Comparison of ENCODE assay signal across 8 cellular contexts in the genomic region with DNA sequence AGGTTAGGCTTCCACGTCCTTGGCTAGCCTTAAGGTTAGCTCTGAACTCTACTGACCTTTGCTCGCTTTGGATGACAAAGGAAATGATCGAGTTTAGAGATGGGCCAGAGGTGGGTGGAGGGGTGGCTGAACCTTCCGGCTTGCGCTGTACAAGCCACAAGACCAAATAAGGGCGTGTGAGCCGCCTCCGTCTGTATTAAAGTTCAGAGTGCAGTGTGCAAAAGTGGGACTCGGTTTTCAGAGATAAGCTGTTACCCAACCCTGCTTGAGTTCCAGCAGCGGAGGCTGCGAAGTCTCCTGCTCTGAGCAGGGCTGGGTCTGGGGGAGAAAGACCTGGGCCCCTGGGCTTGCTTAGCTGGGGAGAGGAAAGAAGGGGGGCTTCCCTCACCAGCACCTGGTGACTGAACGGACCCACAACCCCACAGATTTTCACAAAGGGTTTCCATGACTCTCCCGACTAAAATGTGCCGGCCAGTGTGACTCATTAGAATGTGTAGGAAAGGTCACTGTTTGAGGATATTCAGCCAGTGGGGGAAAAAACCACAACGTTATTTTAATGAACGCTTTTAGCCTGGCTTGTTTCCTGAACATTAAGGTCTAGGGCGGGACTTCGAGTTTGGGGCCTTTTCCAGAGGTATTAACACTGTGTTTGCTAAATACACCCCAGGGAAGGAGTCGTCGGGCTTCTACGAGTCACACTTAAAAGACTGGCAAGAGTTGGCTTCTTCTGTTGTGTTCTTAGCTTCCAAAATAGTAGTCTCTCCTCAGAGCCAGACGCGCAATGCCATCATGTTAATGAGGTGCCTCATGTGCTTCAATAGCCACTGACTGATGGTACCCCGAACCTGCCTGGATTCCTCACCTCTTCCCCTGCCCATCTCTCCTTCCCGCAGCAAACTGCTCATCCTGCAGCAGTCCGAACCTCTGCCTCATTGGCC.
A peak's percentile ranks its signal among the peaks of the same experiment; 100 is the strongest.
DNase-seq lines count a peak whose midpoint lies in the region; ATAC-seq, FAIRE-seq and TF ChIP-seq lines count a peak whose summit lies in the region.

No MANE protein-coding gene starts in this region.

- H3K4me1 ChIP-seq in pancreas: peaks cover 0 to 8% (median 0%) of the 10 kb centered on the region in 3 donors
- peaks cover 0 to 40% (median 34%) of the 10 kb centered on the region in 4 donors for H3K4me1 ChIP-seq in tibial artery

- CTCF ChIA-PET in RWPE1 (lab: Yijun Ruan, JAX): interaction anchor here (0.6 kb wide), 1 partner anchor 423 kb away, joined by 3 read pairs; no protein-coding TSS in a partner anchor

- H3K36me3 ChIP-seq in pancreas: no peaks in the 10 kb centered on the region
- no peaks in the 10 kb centered on the region for H3K36me3 ChIP-seq in tibial artery

- no peaks in the 10 kb centered on the region for H3K9me3 ChIP-seq in pancreas
- no peaks in the 10 kb centered on the region for H3K9me3 ChIP-seq in tibial artery

- peak overlapping the region in 1 of 4 donors; percentile 18 for H3K4me3 ChIP-seq in pancreas
- peak overlapping the region; percentile 27 to 44 for H3K4me3 ChIP-seq in tibial artery

- DNase-seq in SHP77 (lab: John Stamatoyannopoulos, UW) (peak; percentile 56 to 70), SHP77 treated with DMSO at 0.1 percent for 48 hours (lab: John Stamatoyannopoulos, UW) (no peak), RWPE1 (ENCODE audit: low spot score) (peak; percentile 95), globus pallidus (ENCODE audit: low spot score) (peak; percentile 20), pancreas (peak; percentile 49 to 74 (median 55)), tibial artery (peak; percentile 89 to 91)
- peak; percentile 68 for DNase-seq in activated gamma-delta T cell treated with anti-CD3 and anti-CD28 coated beads, Interleukin-2, amount 50 U/mL, for 16 hours (ENCODE audit: low read depth)

- H3K27me3 ChIP-seq in pancreas: no peaks in the 10 kb centered on the region
- no peaks in the 10 kb centered on the region for H3K27me3 ChIP-seq in tibial artery

- 45 to 52% methylated on average over 26 of the region's 26 CpGs for WGBS in pancreas, 2 donors

- TF ChIP-seq CTCF in RWPE1 (conservative IDR thresholded peaks at IDR 0.05; ENCODE audit: low read depth) (peak; percentile 5; the same call in 1 of the 2 replicates), pancreas (IDR thresholded peaks at IDR 0.05) (no peak), tibial artery (IDR thresholded peaks at IDR 0.05) (no peak)

- intact Hi-C loops in pancreas (cut with DNase I) (no loop called here), tibial artery (cut with DNase I; ENCODE audit: low total_unique reads) (loop anchor here (5.0 kb wide), 2 partner anchors 66 to 69 kb away; partner anchors contain the start of genes CENPV, NCOR1 and PIGL)

- ATAC-seq in HG03095 (IDR thresholded peaks at IDR 0.05; ENCODE audit: unreplicated experiment): peak; percentile 74
- ATAC-seq in pancreas: peak; percentile 87 to 93 (median 92)

- POLR2A ChIA-PET in RWPE1 (lab: Yijun Ruan, JAX; ENCODE audit: low non-redundant PET): interaction anchor here (0.7 kb wide), 1 partner anchor 10 kb away, joined by 5 read pairs; no protein-coding TSS in a partner anchor

- FAIRE-seq in pancreas (lab: Jason Lieb, UNC): no peak

- H3K27ac ChIP-seq in RWPE1 (peak overlapping the region; percentile 99), pancreas (peak overlapping the region; percentile 42 to 86 (median 74)), tibial artery (peak overlapping the region; percentile 91 to 93)
